Comparison of ENCODE assay signal across 8 cellular contexts in the genomic region with DNA sequence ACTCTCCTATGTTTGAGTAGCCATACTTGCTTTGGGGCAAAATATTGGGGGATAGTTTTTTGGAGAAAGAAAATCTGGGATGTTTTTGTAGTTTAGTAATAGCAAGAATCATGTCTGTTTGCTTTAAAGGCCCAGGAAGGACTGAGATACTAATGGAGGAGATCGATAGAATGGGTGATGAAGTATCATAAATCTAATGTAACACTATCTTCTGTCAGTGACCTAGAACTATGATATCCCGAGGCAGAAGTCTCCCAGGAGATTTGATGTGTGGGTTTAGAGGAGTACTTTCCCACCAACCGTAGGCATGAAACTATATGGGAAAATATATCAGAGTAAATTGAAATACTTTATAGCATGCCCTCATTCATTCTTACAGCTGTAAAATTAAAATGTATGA. TPM values are rescaled to one million over a fixed set of nuclear protein-coding genes. Genes with fewer than 3 reads are reported as not detected.
DNase-seq lines count a peak whose midpoint lies in the region; ATAC-seq and TF ChIP-seq lines count a peak whose summit lies in the region.

No MANE protein-coding gene starts in this region.

- H3K27me3 Mint-ChIP-seq in activated B cell treated with CpG ODN at 0.5 μM for 24 hours, result no peaks in the 10 kb centered on the region
- no peaks in the 10 kb centered on the region for H3K27me3 Mint-ChIP-seq in stimulated activated naive CD8-positive, alpha-beta T cell treated with anti-CD3 and anti-CD28 coated beads, Interleukin-15, amount 100 ng/mL, for 72 hours

- intact Hi-C loops in activated B cell treated with CpG ODN at 0.5 μM for 24 hours (cut with micrococcal nuclease), result loop anchor here (5.0 kb wide), 1 partner anchor 34 kb away; no protein-coding TSS in a partner anchor

- H3K36me3 Mint-ChIP-seq in activated B cell treated with CpG ODN at 0.5 μM for 24 hours (ENCODE audit: low read depth), result peaks cover 53% of the 10 kb centered on the region

- no peaks in the 10 kb centered on the region for H3K27me3 ChIP-seq in iPS-15b (ENCODE audit: control insufficient read depth, insufficient read depth, low read length)

- peaks cover 74% of the 10 kb centered on the region for H3K4me1 Mint-ChIP-seq in activated B cell treated with CpG ODN at 0.5 μM for 24 hours
- H3K4me1 Mint-ChIP-seq in stimulated activated naive CD8-positive, alpha-beta T cell treated with anti-CD3 and anti-CD28 coated beads, Interleukin-15, amount 100 ng/mL, for 72 hours, result peaks cover 84% of the 10 kb centered on the region

- DNase-seq in NCI-H146 (lab: John Stamatoyannopoulos, UW) (peak; percentile 3), NCI-H146 treated with DMSO at 0.1 percent for 48 hours (lab: John Stamatoyannopoulos, UW; ENCODE audit: unreplicated experiment) (no peak), activated B cell treated with CpG ODN at 0.5 μM for 24 hours (no peak), NCI-H1417 treated with DMSO at 0.1 percent for 48 hours (lab: John Stamatoyannopoulos, UW) (no peak), mucosa of gallbladder (ENCODE audit: low spot score) (no peak)
- no peak for DNase-seq in stimulated activated naive CD8-positive, alpha-beta T cell treated with anti-CD3 and anti-CD28 coated beads, Interleukin-15, amount 100 ng/mL, for 72 hours

- H3K4me3 ChIP-seq in iPS-15b (ENCODE audit: low read depth, low read length), result peak overlapping the region; percentile 75

- no peaks in the 10 kb centered on the region for H3K9me3 Mint-ChIP-seq in activated B cell treated with CpG ODN at 0.5 μM for 24 hours
- H3K9me3 Mint-ChIP-seq in stimulated activated naive CD8-positive, alpha-beta T cell treated with anti-CD3 and anti-CD28 coated beads, Interleukin-15, amount 100 ng/mL, for 72 hours, result no peaks in the 10 kb centered on the region

- no peaks in the 10 kb centered on the region for H3K9me3 ChIP-seq in iPS-15b (ENCODE audit: control insufficient read depth, insufficient read depth, low read length)

- POLR2A ChIA-PET in activated B cell treated with CpG ODN at 0.5 μM for 24 hours (lab: Charles Lee), result interaction anchor here (0.6 to 6.4 kb wide), 30 partner anchors 8 to 405 kb away, joined by 3 to 197 read pairs (median 6); a partner anchor contains a TSS

- no peak overlapping the region for H3K9ac ChIP-seq in iPS-15b (ENCODE audit: low read depth, low read length)

- H3K27ac Mint-ChIP-seq in activated B cell treated with CpG ODN at 0.5 μM for 24 hours, result peak overlapping the region; percentile 98
- H3K27ac Mint-ChIP-seq in stimulated activated naive CD8-positive, alpha-beta T cell treated with anti-CD3 and anti-CD28 coated beads, Interleukin-15, amount 100 ng/mL, for 72 hours, result peak overlapping the region; percentile 97 to 98

- peaks cover 3% of the 10 kb centered on the region for H3K4me1 ChIP-seq in iPS-15b (ENCODE audit: control insufficient read depth, insufficient read depth, low read length)

- peak overlapping the region; percentile 87 for H3K4me3 Mint-ChIP-seq in activated B cell treated with CpG ODN at 0.5 μM for 24 hours
- peak overlapping the region; percentile 90 to 98 for H3K4me3 Mint-ChIP-seq in stimulated activated naive CD8-positive, alpha-beta T cell treated with anti-CD3 and anti-CD28 coated beads, Interleukin-15, amount 100 ng/mL, for 72 hours

- TF ChIP-seq CTCF in activated B cell treated with CpG ODN at 0.5 μM for 24 hours (IDR thresholded peaks at IDR 0.05), result no peak

- CTCF ChIA-PET in activated B cell treated with CpG ODN at 0.5 μM for 24 hours (lab: Charles Lee), result interaction anchor here (0.5 to 3.0 kb wide), 10 partner anchors 9 to 699 kb away, joined by 3 to 27 read pairs (median 4); a partner anchor contains a TSS

- no peaks in the 10 kb centered on the region for H3K36me3 ChIP-seq in iPS-15b (ENCODE audit: control insufficient read depth, insufficient read depth, low read length)

- ATAC-seq in activated B cell treated with CpG ODN at 0.5 μM for 24 hours (ENCODE audit: low read depth), result no peak
- no peak for ATAC-seq in stimulated activated naive CD8-positive, alpha-beta T cell treated with anti-CD3 and anti-CD28 coated beads, Interleukin-15, amount 100 ng/mL, for 72 hours
- ATAC-seq in GM19328 (IDR thresholded peaks at IDR 0.05; ENCODE audit: unreplicated experiment), result no peak

RNA-seq across cellular contexts. Expression of a gene that starts 21.0 kb away (rescaled TPM):
- total RNA-seq in activated B cell treated with CpG ODN at 0.5 μM for 24 hours (391 and 421 TPM in 2 replicates), mucosa of gallbladder (190 TPM)

RNA-seq across cellular contexts. Expression of a gene that starts 49.3 kb away (rescaled TPM):
- total RNA-seq in activated B cell treated with CpG ODN at 0.5 μM for 24 hours (15.8 and 16.0 TPM in 2 replicates), mucosa of gallbladder (13.2 TPM)
